In the genomic region with DNA sequence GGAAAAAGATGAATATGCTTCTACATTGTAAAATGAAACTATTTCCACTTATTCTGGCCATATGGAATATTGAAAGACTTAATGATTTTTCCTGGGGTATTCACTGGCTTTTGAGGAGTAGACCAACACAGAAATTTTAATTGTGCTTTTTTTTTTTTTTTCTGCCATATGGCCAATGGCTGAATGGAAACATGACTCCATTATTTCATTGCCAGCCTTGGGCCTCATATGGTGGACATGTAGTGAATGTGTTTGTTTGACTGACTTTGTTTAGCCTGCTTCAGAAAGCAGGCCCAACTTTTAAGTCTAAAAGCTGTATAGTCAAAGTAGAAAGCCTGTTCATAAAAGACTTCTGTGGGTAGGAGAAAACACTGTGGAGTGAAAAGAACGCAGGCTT, we compare ENCODE assay signal across 10 cellular contexts. TPM values are rescaled to one million over a fixed set of nuclear protein-coding genes. Genes with fewer than 3 reads are reported as not detected.
A peak's percentile ranks its signal among the peaks of the same experiment; 100 is the strongest.
DNase-seq lines count a peak whose midpoint lies in the region; ATAC-seq and TF ChIP-seq lines count a peak whose summit lies in the region.
"Had no signal": no experiment of that assay in that cellular context is flagged by ENCODE, and none has a peak within 500 bp of the region (broad histone marks: within the 10 kb centered on the region; RNA-seq: fewer than 3 reads in every experiment).

No MANE protein-coding gene starts in this region.

- no peak overlapping the region for H2AK5ac ChIP-seq in IMR-90 (ENCODE audit: low read depth, low read length)

- WGBS in IMR-90 (ENCODE audit: extremely low coverage in 2 of 2, insufficient read length in 1 of 2), 2 experiments, result no CpG with 5 or more reads among the region's 1 CpG

- no peaks in the 10 kb centered on the region for H3K9me3 Mint-ChIP-seq in CD8-positive, alpha-beta T cell

- peak overlapping the region; percentile 95 for H3K27ac Mint-ChIP-seq in CD8-positive, alpha-beta T cell

- peaks cover 53% of the 10 kb centered on the region for H3K4me1 Mint-ChIP-seq in CD8-positive, alpha-beta T cell (ENCODE audit: low read depth)

- peak overlapping the region; percentile 69 for H2BK5ac ChIP-seq in IMR-90 (ENCODE audit: low read depth, low read length, poor library complexity, severe bottlenecking)

- CTCF ChIA-PET in CD8-positive, alpha-beta T cell (lab: Charles Lee), result interaction anchor here (7.3 kb wide), 1 partner anchor 116 kb away, joined by 40 read pairs; no protein-coding TSS in a partner anchor
- CTCF ChIA-PET in IMR-90 (lab: Yijun Ruan, JAX), result interaction anchor here (0.6 to 0.7 kb wide), 2 partner anchors 18 to 155 kb away, joined by 3 to 7 read pairs; no protein-coding TSS in a partner anchor

- H3K9ac ChIP-seq in IMR-90 (ENCODE audit: low read depth, low read length) (peak overlapping the region; percentile 37; the same call in 1 of the 2 replicates), colonic mucosa (ENCODE audit: low read depth in 2 of 2, low read length in 2 of 2) (no peak overlapping the region)

- peak overlapping the region; percentile 88 for H3K27ac ChIP-seq in CD8-positive, alpha-beta T cell (ENCODE audit: low read depth, low read length)
- H3K27ac ChIP-seq in IMR-90 (ENCODE audit: insufficient read depth, low read length), result peak overlapping the region; percentile 26; the same call in 1 of the 2 replicates
- H3K27ac ChIP-seq in colonic mucosa, result no peak overlapping the region
- H3K27ac ChIP-seq: SJCRH30 had no signal

- H2AFZ ChIP-seq in IMR-90 (replicated peaks; ENCODE audit: low read length, poor library complexity) (no peak overlapping the region), neuron (ENCODE audit: low read depth, low read length) (no peak overlapping the region)

- H3K4ac ChIP-seq in IMR-90 (ENCODE audit: low read depth, low read length), result peak overlapping the region; percentile 45; the same call in 1 of the 2 replicates

- H2AK9ac ChIP-seq in IMR-90 (replicated peaks; ENCODE audit: low read depth, low read length, poor library complexity), result no peak overlapping the region

- H4K5ac ChIP-seq in IMR-90 (ENCODE audit: low read depth, low read length), result peak overlapping the region; percentile 39; the same call in 1 of the 2 replicates

- H3K4me1 ChIP-seq in CD8-positive, alpha-beta T cell (ENCODE audit: insufficient read depth, low read length), result peaks cover 68% of the 10 kb centered on the region
- H3K4me1 ChIP-seq in IMR-90 (ENCODE audit: control insufficient read depth, insufficient read depth, low read length), result peaks cover 21% of the 10 kb centered on the region
- H3K4me1 ChIP-seq in colonic mucosa, result peaks cover 5% of the 10 kb centered on the region
- H3K4me1 ChIP-seq in neuron (ENCODE audit: insufficient read depth, low read length), result peaks cover 52% of the 10 kb centered on the region
- H3K4me1 ChIP-seq: SJCRH30 had no signal

- peak overlapping the region; percentile 61; the same call in 1 of the 2 replicates for H3K14ac ChIP-seq in IMR-90 (replicated peaks; ENCODE audit: low read depth, low read length)

- H3K9me1 ChIP-seq in IMR-90 (ENCODE audit: insufficient read depth, low read length), result peaks cover 8% of the 10 kb centered on the region

- H3K27me3 ChIP-seq in CD8-positive, alpha-beta T cell (ENCODE audit: insufficient read depth, low read length), result no peaks in the 10 kb centered on the region
- H3K27me3 ChIP-seq in IMR-90 (ENCODE audit: control insufficient read depth, insufficient read depth, low read length), result no peaks in the 10 kb centered on the region
- H3K27me3 ChIP-seq in colonic mucosa, result no peaks in the 10 kb centered on the region
- no peaks in the 10 kb centered on the region for H3K27me3 ChIP-seq in neuron (ENCODE audit: insufficient read depth, low read length)
- H3K27me3 ChIP-seq: SJCRH30 had no signal

- no peak for TF ChIP-seq POLR2A in IMR-90 (IDR thresholded peaks at IDR 0.05; ENCODE audit: low read depth, low read length)

- H3K36me3 Mint-ChIP-seq in CD8-positive, alpha-beta T cell, result peaks cover 27% of the 10 kb centered on the region

- peak overlapping the region; percentile 100 for H3K4me2 ChIP-seq in IMR-90 (ENCODE audit: low read depth, low read length)

- POLR2A ChIA-PET in CD8-positive, alpha-beta T cell (lab: Charles Lee), result interaction anchor here (1.0 to 1.4 kb wide), 2 partner anchors 11 to 18 kb away, joined by 3 to 4 read pairs; no protein-coding TSS in a partner anchor
- POLR2A ChIA-PET in IMR-90 (lab: Charles Lee; ENCODE audit: unreplicated experiment), result no interaction called here

- H3K23ac ChIP-seq in IMR-90 (ENCODE audit: low read depth, low read length), result peak overlapping the region; percentile 85; the same call in 1 of the 2 replicates

- H2BK20ac ChIP-seq in IMR-90 (ENCODE audit: low read depth, low read length), result peak overlapping the region; percentile 16; the same call in 1 of the 2 replicates

- H3K27me3 Mint-ChIP-seq in CD8-positive, alpha-beta T cell (ENCODE audit: low read depth), result no peaks in the 10 kb centered on the region

- peaks cover 3% of the 10 kb centered on the region; the same call in 1 of the 2 replicates for H4K20me1 ChIP-seq in IMR-90 (ENCODE audit: insufficient read depth, low read length)

- H3K4me3 ChIP-seq in CD8-positive, alpha-beta T cell (ENCODE audit: low read depth, low read length), result peak overlapping the region; percentile 86
- H3K4me3 ChIP-seq in IMR-90 (ENCODE audit: insufficient read depth, low read depth, low read length) (peak overlapping the region; percentile 52; the same call in 1 of the 2 replicates), colonic mucosa (peak overlapping the region; percentile 38), neuron (ENCODE audit: low read length) (peak overlapping the region; percentile 78)
- H3K4me3 ChIP-seq: mucosa of descending colon, SJCRH30 had no signal

- intact Hi-C loops in CD8-positive, alpha-beta T cell (cut with DNase I, micrococcal nuclease), result loop anchor here (5.0 to 10.0 kb wide), 4 partner anchors 39 to 1028 kb away; partner anchors contain the start of genes NIN (in 1 of the 2) and STYX (in 1 of the 2)
- intact Hi-C loops in IMR-90 (cut with micrococcal nuclease), result no loop called here
- intact Hi-C loops in colonic mucosa (cut with DNase I), result no loop called here

- H3K36me3 ChIP-seq in CD8-positive, alpha-beta T cell (ENCODE audit: insufficient read depth, low read length), result no peaks in the 10 kb centered on the region
- H3K36me3 ChIP-seq in IMR-90 (ENCODE audit: control insufficient read depth, insufficient read depth, low read length) (no peaks in the 10 kb centered on the region), colonic mucosa (no peaks in the 10 kb centered on the region), neuron (ENCODE audit: insufficient read depth, low read length) (no peaks in the 10 kb centered on the region)
- H3K36me3 ChIP-seq: SJCRH30 had no signal

- no peak for DNase-seq in CD8-positive, alpha-beta T cell
- DNase-seq in IMR-90 (peak; percentile 27), colonic mucosa (no peak), left lobe of liver (ENCODE audit: low spot score) (no peak)
- DNase-seq: mucosa of descending colon, NCI-H1694 treated with DMSO at 0.1 percent for 48 hours, SJCRH30 had no signal

- H3K4me3 Mint-ChIP-seq in CD8-positive, alpha-beta T cell, result peak overlapping the region; percentile 98

- in situ Hi-C loops in IMR-90 (cut with MboI; ENCODE audit: low sequenced_read_pairs), result no loop called here

- TF ChIP-seq RAD21 in IMR-90 (IDR thresholded peaks at IDR 0.05; ENCODE audit: low read length), result no peak

- no peaks in the 10 kb centered on the region for H3K9me3 ChIP-seq in CD8-positive, alpha-beta T cell (ENCODE audit: low read length)
- H3K9me3 ChIP-seq in IMR-90 (ENCODE audit: control insufficient read depth, insufficient read depth, low read length), result no peaks in the 10 kb centered on the region
- no peaks in the 10 kb centered on the region for H3K9me3 ChIP-seq in colonic mucosa
- H3K9me3 ChIP-seq in neuron (ENCODE audit: low read length), result no peaks in the 10 kb centered on the region
- H3K9me3 ChIP-seq: mucosa of descending colon, SJCRH30 had no signal

- H3K18ac ChIP-seq in IMR-90 (ENCODE audit: low read depth, low read length), result peak overlapping the region; percentile 87

- no peak for ATAC-seq in CD8-positive, alpha-beta T cell
- ATAC-seq in IMR-90 (ENCODE audit: low read depth), result no peak
- ATAC-seq in HG03108 (IDR thresholded peaks at IDR 0.05; ENCODE audit: unreplicated experiment), result no peak
- no peak for ATAC-seq in left lobe of liver
- ATAC-seq in HG03571 (IDR thresholded peaks at IDR 0.05; ENCODE audit: unreplicated experiment), result no peak
- ATAC-seq: mucosa of descending colon had no signal

- peak overlapping the region in 1 of 2 experiments; percentile 55; a peak in 1 of 4 replicates for H4K8ac ChIP-seq in IMR-90 (ENCODE audit: low read depth in 2 of 2, low read length in 2 of 2)

- peak overlapping the region; percentile 30; the same call in 1 of the 2 replicates for H2BK120ac ChIP-seq in IMR-90 (ENCODE audit: low read depth, low read length)

- no peak overlapping the region; the same call in 2 of the 3 replicates for H2BK15ac ChIP-seq in IMR-90 (ENCODE audit: low read depth, low read length)

- dilution Hi-C loops in IMR-90 (cut with HindIII; ENCODE audit: low sequenced_read_pairs, unreplicated experiment), result no loop called here

- TF ChIP-seq CTCF in CD8-positive, alpha-beta T cell (IDR thresholded peaks at IDR 0.05), result no peak
- TF ChIP-seq CTCF in IMR-90 (conservative IDR thresholded peaks at IDR 0.05; ENCODE audit: low read depth, low read length) (no peak), colonic mucosa (IDR thresholded peaks at IDR 0.05) (no peak)

- peaks cover 32 to 50% of the 10 kb centered on the region in 2 experiments for H3K79me1 ChIP-seq in IMR-90 (ENCODE audit: low read depth in 1 of 2, low read length in 2 of 2)

- 0 out of 2 replicates have a peak overlapping the region, but pooled peaks have one; percentile 19 for H4K91ac ChIP-seq in IMR-90 (ENCODE audit: insufficient read depth, low read depth, low read length)

- BruUV-seq in IMR-90 (replicated peaks; lab: Mats Ljungman, UMichigan), result no TSS peak

- no peak overlapping the region for H3K56ac ChIP-seq in IMR-90 (ENCODE audit: extremely low read depth, insufficient read depth, low read length)

TF ChIP-seq in IMR-90, 13 proteins besides CTCF, POLR2A, EP300 and RAD21 (continues in another document):
- no peak for TF ChIP-seq BHLHE40 (IDR thresholded peaks at IDR 0.05; ENCODE audit: low read depth, low read length)

RNA-seq across cellular contexts. Expression of gene GNG2, which starts 2.4 kb away (rescaled TPM):
- total RNA-seq in CD8-positive, alpha-beta T cell, result 100 to 1,000 TPM; 166 to 169 TPM
- total RNA-seq in IMR-90 (2012; rRNA removed) (13.1 and 18.6 TPM in 2 replicates), colonic mucosa (10 to 100 TPM in 1 of 2 donors, 1 to 10 TPM in 1; 4.9 to 18.2 TPM), left lobe of liver (4.3 TPM)
- polyA plus RNA-seq in IMR-90 (2012; rRNA removed), result 13.5 and 14.6 TPM in 2 replicates
- polyA plus RNA-seq in IMR-90 (2012; cell fraction: cytosol; rRNA removed), result 4.8 and 7.4 TPM in 2 replicates
- polyA plus RNA-seq in IMR-90 (2012; cell fraction: nucleus; rRNA removed; ENCODE audit: low replicate concordance), result 1.1 and 6.2 TPM in 2 replicates

Comparison
In these comparisons a context has a peak if more than half of its experiments do, and no peak if none do; other contexts are left out.
1. intact Hi-C loops: an anchor here in CD8-positive, alpha-beta T cell (5.0 to 10.0 kb wide); none called in IMR-90 and colonic mucosa.